ENCODE assay signal across 1 cellular context in genomic region chr5:972575-972974, GRCh38. TPM values are rescaled to one million over a fixed set of nuclear protein-coding genes. Genes with fewer than 3 reads are reported as not detected.
"Had no signal": no experiment of that assay in that cellular context is flagged by ENCODE, and none has a peak within 500 bp of the region (broad histone marks: within the 10 kb centered on the region; RNA-seq: fewer than 3 reads in every experiment).

No MANE protein-coding gene starts in this region.

RNA-seq across cellular contexts. Expression of gene NKD2, which starts 36.0 kb away (rescaled TPM):
- total RNA-seq: chondrocyte had no signal
